ENCODE assay signal across 28 cellular contexts in the genomic region with DNA sequence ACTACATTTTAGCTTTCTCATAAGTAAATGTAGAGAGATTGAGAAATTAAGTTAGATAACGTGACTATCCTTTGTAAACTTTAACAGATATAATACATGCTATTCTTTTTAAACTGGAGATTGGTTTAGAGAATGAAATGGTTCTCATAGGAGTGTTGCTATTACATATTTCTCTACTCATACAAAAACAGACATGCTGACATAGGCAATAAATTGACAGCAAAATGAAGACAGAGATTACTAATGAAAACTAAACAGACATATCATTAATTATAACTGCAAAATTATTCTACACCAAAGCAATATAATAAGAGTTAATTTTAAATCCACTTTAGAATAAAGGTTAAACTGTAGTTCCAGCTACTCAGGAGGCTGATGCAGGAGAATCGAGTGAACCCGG.
"Had no signal": no experiment of that assay in that cellular context is flagged by ENCODE, and none has a peak within 500 bp of the region (broad histone marks: within the 10 kb centered on the region; RNA-seq: fewer than 3 reads in every experiment).

No MANE protein-coding gene starts in this region.

- H3K27me3 ChIP-seq: colonic mucosa, esophagus squamous epithelium, gastrocnemius medialis, heart right ventricle, left lung had no signal

- H3K36me3 Mint-ChIP-seq: mesothelial cell of epicardium, naive B cell had no signal

- H3K27ac Mint-ChIP-seq: dendritic cell treated with granulocyte-macrophage colony-stimulating factor and Interleukin-4, amounts not matched to agents 40 ng/mL and 50 ng/mL, for 4 days; effector memory CD8-positive, alpha-beta T cell; endodermal cell; mesothelial cell of epicardium; naive B cell had no signal

- ATAC-seq: effector memory CD8-positive, alpha-beta T cell; esophagus mucosa; gastrocnemius medialis; heart right ventricle; left cardiac atrium; left lung; left ventricle myocardium superior; lower lobe of right lung; mucosa of descending colon had no signal

- H3K4me1 Mint-ChIP-seq: mesothelial cell of epicardium, naive B cell had no signal

- H3K36me3 ChIP-seq: colonic mucosa, esophagus squamous epithelium, gastrocnemius medialis, heart right ventricle, left lung, lower lobe of right lung had no signal

- FAIRE-seq: endometrium, islet of Langerhans, keratinocyte had no signal

- H3K27ac ChIP-seq: colonic mucosa, epithelial cell of prostate, esophagus squamous epithelium, gastrocnemius medialis, heart right ventricle, left lung, lower lobe of right lung had no signal

- H3K9me3 ChIP-seq: colonic mucosa, gastrocnemius medialis, left lung, lower lobe of right lung, mucosa of descending colon had no signal

- H3K9me3 Mint-ChIP-seq: dendritic cell treated with granulocyte-macrophage colony-stimulating factor and Interleukin-4, amounts not matched to agents 40 ng/mL and 50 ng/mL, for 4 days; endodermal cell had no signal

- DNase-seq: colonic mucosa; cortex of kidney; effector CD8-positive, alpha-beta T cell; effector memory CD8-positive, alpha-beta T cell; endodermal cell; erythroblast; esophagus squamous epithelium; foreskin fibroblast; foreskin melanocyte; gastrocnemius medialis; glutamatergic neuron; head of caudate nucleus; heart right ventricle; hippocampal formation; left cardiac atrium; left lung; left ventricle myocardium superior; lower lobe of right lung; mesenchymal stem cell; mucosa of descending colon; naive B cell had no signal

- H3K4me3 ChIP-seq: colonic mucosa, esophagus squamous epithelium, gastrocnemius medialis, heart right ventricle, left lung, lower lobe of right lung, mucosa of descending colon had no signal

- H3K4me1 ChIP-seq: colonic mucosa, esophagus squamous epithelium, gastrocnemius medialis, heart right ventricle, left lung, lower lobe of right lung had no signal

- H3K4me3 Mint-ChIP-seq: dendritic cell treated with granulocyte-macrophage colony-stimulating factor and Interleukin-4, amounts not matched to agents 40 ng/mL and 50 ng/mL, for 4 days; effector memory CD8-positive, alpha-beta T cell; endodermal cell; mesothelial cell of epicardium; naive B cell had no signal

- H3K27me3 Mint-ChIP-seq: dendritic cell treated with granulocyte-macrophage colony-stimulating factor and Interleukin-4, amounts not matched to agents 40 ng/mL and 50 ng/mL, for 4 days; effector memory CD8-positive, alpha-beta T cell; naive B cell had no signal
